ENCODE assay signal across 8 cellular contexts in the genomic region with DNA sequence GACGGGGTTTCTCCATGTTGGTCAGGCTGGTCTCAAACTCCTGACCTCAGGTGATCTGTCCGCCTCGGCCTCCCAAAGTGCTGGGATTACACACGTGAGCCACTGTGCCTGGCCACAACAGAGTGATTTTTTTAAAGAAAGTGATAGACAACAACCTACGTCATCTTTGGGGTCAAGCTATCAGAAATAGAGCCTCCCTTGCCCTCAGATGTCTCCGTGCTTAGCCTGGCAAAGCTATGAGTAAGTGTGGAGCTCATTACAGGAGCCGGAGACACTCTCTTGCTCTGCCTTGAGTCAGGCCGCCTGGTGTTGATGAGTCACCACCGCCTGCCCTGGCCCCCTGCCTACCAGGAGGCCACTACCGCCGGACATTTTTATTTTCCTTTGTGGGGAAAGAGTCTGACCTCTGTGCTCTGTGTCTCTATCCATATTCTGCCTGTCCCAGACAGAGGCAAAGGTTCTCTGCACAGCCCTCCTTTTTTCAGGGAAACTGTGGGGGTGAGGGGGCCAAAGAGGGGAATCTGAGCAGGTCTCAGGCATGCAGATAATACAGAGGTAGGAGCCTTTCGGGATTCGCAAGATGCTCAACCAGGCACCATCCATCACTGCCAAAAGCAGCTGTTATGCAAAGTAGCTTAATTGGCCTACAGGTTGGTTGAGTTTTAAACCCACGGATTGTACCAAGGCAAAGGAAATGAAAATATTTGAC.
DNase-seq lines count a peak whose midpoint lies in the region; ATAC-seq and TF ChIP-seq lines count a peak whose summit lies in the region.

No MANE protein-coding gene starts in this region.

- intact Hi-C loops in CD8-positive, alpha-beta T cell (cut with DNase I, micrococcal nuclease), result no loop called here

- no peak overlapping the region for H3K4me3 Mint-ChIP-seq in endodermal cell
- H3K4me3 Mint-ChIP-seq in mesothelial cell of epicardium, result no peak overlapping the region
- H3K4me3 Mint-ChIP-seq in CD8-positive, alpha-beta T cell, result no peak overlapping the region

- peak overlapping the region; percentile 76 for H3K27ac ChIP-seq in endodermal cell (ENCODE audit: low read depth, low read length)
- no peak overlapping the region for H3K27ac ChIP-seq in CD8-positive, alpha-beta T cell (ENCODE audit: low read depth, low read length)

- H3K9me3 Mint-ChIP-seq in endodermal cell (no peaks in the 10 kb centered on the region), mesothelial cell of epicardium (no peaks in the 10 kb centered on the region)
- H3K9me3 Mint-ChIP-seq in CD8-positive, alpha-beta T cell, result no peaks in the 10 kb centered on the region

- 65 to 68% methylated on average over 8 to 14 of the region's 14 CpGs for WGBS in endodermal cell (ENCODE audit: insufficient coverage in 1 of 2, insufficient read length in 1 of 2), 2 experiments

- H3K36me3 Mint-ChIP-seq in endodermal cell (ENCODE audit: low read depth) (no peaks in the 10 kb centered on the region), mesothelial cell of epicardium (no peaks in the 10 kb centered on the region)
- no peaks in the 10 kb centered on the region for H3K36me3 Mint-ChIP-seq in CD8-positive, alpha-beta T cell

- peak; percentile 34 for TF ChIP-seq CTCF in endodermal cell (conservative IDR thresholded peaks at IDR 0.05)
- no peak for TF ChIP-seq CTCF in mesothelial cell of epicardium (IDR thresholded peaks at IDR 0.05; ENCODE audit: unreplicated experiment)
- TF ChIP-seq CTCF in CD8-positive, alpha-beta T cell (IDR thresholded peaks at IDR 0.05), result no peak

- POLR2A ChIA-PET in CD8-positive, alpha-beta T cell (lab: Charles Lee), result interaction anchor here (0.6 kb wide), 1 partner anchor 448 kb away, joined by 3 read pairs; no protein-coding TSS in a partner anchor

- peaks cover 3% of the 10 kb centered on the region for H3K4me1 ChIP-seq in endodermal cell (ENCODE audit: control insufficient read depth, insufficient read depth, low read length)
- H3K4me1 ChIP-seq in CD8-positive, alpha-beta T cell (ENCODE audit: insufficient read depth, low read length), result no peaks in the 10 kb centered on the region

- DNase-seq in ELR (ENCODE audit: low read depth) (peak; percentile 97), NOMO-1 treated with dmso at 0.1 percent for 144 hours (lab: John Stamatoyannopoulos, UW; ENCODE audit: unreplicated experiment) (peak; percentile 57), endodermal cell (peak; percentile 85), mesothelial cell of epicardium (ENCODE audit: low spot score in 2 of 2, unreplicated experiment in 2 of 2) (no peak)
- DNase-seq in CD8-positive, alpha-beta T cell, result no peak

- peaks cover 7% of the 10 kb centered on the region for H3K27me3 ChIP-seq in endodermal cell (ENCODE audit: control insufficient read depth, insufficient read depth, low read length, poor library complexity, severe bottlenecking)
- H3K27me3 ChIP-seq in CD8-positive, alpha-beta T cell (ENCODE audit: insufficient read depth, low read length), result no peaks in the 10 kb centered on the region

- H3K9me3 ChIP-seq in endodermal cell (ENCODE audit: control insufficient read depth, low read length), result no peaks in the 10 kb centered on the region
- no peaks in the 10 kb centered on the region for H3K9me3 ChIP-seq in CD8-positive, alpha-beta T cell (ENCODE audit: low read length)

- H3K36me3 ChIP-seq in endodermal cell (ENCODE audit: control insufficient read depth, insufficient read depth, low read length), result no peaks in the 10 kb centered on the region
- H3K36me3 ChIP-seq in CD8-positive, alpha-beta T cell (ENCODE audit: insufficient read depth, low read length), result no peaks in the 10 kb centered on the region

- no peak overlapping the region for H3K9ac ChIP-seq in endodermal cell (ENCODE audit: extremely low read depth, low read length, poor library complexity, severe bottlenecking)

- ATAC-seq in HG03280 (IDR thresholded peaks at IDR 0.05; ENCODE audit: unreplicated experiment) (no peak), HG03095 (IDR thresholded peaks at IDR 0.05; ENCODE audit: unreplicated experiment) (no peak), HG03571 (IDR thresholded peaks at IDR 0.05; ENCODE audit: unreplicated experiment) (no peak)
- no peak for ATAC-seq in CD8-positive, alpha-beta T cell

- peaks cover 2% of the 10 kb centered on the region for H3K27me3 Mint-ChIP-seq in endodermal cell (ENCODE audit: insufficient read depth)
- no peaks in the 10 kb centered on the region for H3K27me3 Mint-ChIP-seq in mesothelial cell of epicardium (ENCODE audit: low read depth)
- peaks cover 13% of the 10 kb centered on the region for H3K27me3 Mint-ChIP-seq in CD8-positive, alpha-beta T cell (ENCODE audit: low read depth)

- CTCF ChIA-PET in CD8-positive, alpha-beta T cell (lab: Charles Lee), result no interaction called here

- H3K4me3 ChIP-seq in endodermal cell (ENCODE audit: low read length), result no peak overlapping the region
- no peak overlapping the region for H3K4me3 ChIP-seq in CD8-positive, alpha-beta T cell (ENCODE audit: low read depth, low read length)

- H3K4me1 Mint-ChIP-seq in endodermal cell (peaks cover 22% of the 10 kb centered on the region), mesothelial cell of epicardium (peaks cover 24% of the 10 kb centered on the region)
- no peaks in the 10 kb centered on the region for H3K4me1 Mint-ChIP-seq in CD8-positive, alpha-beta T cell (ENCODE audit: low read depth)

- H3K27ac Mint-ChIP-seq in endodermal cell, result peak overlapping the region; percentile 69
- H3K27ac Mint-ChIP-seq in mesothelial cell of epicardium, result peak overlapping the region; percentile 62
- H3K27ac Mint-ChIP-seq in CD8-positive, alpha-beta T cell, result no peak overlapping the region

Comparison
In these comparisons a context has a peak if more than half of its experiments do, and no peak if none do; other contexts are left out.
1. DNase-seq: peak in ELR (single experiment), NOMO-1 treated with dmso at 0.1 percent for 144 hours (single experiment) and endodermal cell (single experiment); none in mesothelial cell of epicardium (0 of 2) and CD8-positive, alpha-beta T cell (0 of 7).